Comparison of ENCODE assay signal across 1 cellular context in genomic region chr20:50115591-50116367, GRCh38.
A peak's percentile ranks its signal among the peaks of the same experiment; 100 is the strongest.
TF ChIP-seq lines count a peak whose summit lies in the region.

No MANE protein-coding gene starts in this region.

TF ChIP-seq in HepG2, 621 proteins besides CTCF, POLR2A, EP300 and RAD21 (continued from another document and continues in another):
- TF ChIP-seq ZSCAN5A (CRISPR knock-in tag; IDR thresholded peaks at IDR 0.05; ENCODE audit: borderline replicate concordance) (peak; percentile 31; the same call in 1 of the 2 replicates), ZFY (CRISPR knock-in tag; IDR thresholded peaks at IDR 0.05) (peak; percentile 54; the same call in 1 of the 2 replicates), ELF4 (CRISPR knock-in tag; IDR thresholded peaks at IDR 0.05; ENCODE audit: borderline replicate concordance) (no peak), PHF20 (CRISPR knock-in tag; IDR thresholded peaks at IDR 0.05) (peak; percentile 93), ARID4A (CRISPR knock-in tag; IDR thresholded peaks at IDR 0.05; ENCODE audit: borderline replicate concordance) (peak; percentile 81; the same call in 1 of the 2 replicates), GABPA (IDR thresholded peaks at IDR 0.05; ENCODE audit: low read depth, low read length) (peak; percentile 82), GABPA (CRISPR knock-in tag; IDR thresholded peaks at IDR 0.05; ENCODE audit: low read depth) (peak; percentile 96), CBX5 (CRISPR knock-in tag; IDR thresholded peaks at IDR 0.05; ENCODE audit: borderline replicate concordance) (peak; percentile 33; the same call in 1 of the 2 replicates), THRA (CRISPR knock-in tag; IDR thresholded peaks at IDR 0.05; ENCODE audit: borderline replicate concordance) (no peak), YEATS4 (CRISPR knock-in tag; IDR thresholded peaks at IDR 0.05; ENCODE audit: borderline replicate concordance) (no peak), ZNF296 (CRISPR knock-in tag; conservative IDR thresholded peaks at IDR 0.05) (no peak), ZNF772 (CRISPR knock-in tag; IDR thresholded peaks at IDR 0.05) (no peak; the same call in 1 of the 2 replicates), KDM5B (CRISPR knock-in tag; IDR thresholded peaks at IDR 0.05; ENCODE audit: borderline replicate concordance) (peak; percentile 49; the same call in 1 of the 2 replicates), ERF (CRISPR knock-in tag; IDR thresholded peaks at IDR 0.05) (peak; percentile 94), ZNF256 (CRISPR knock-in tag; conservative IDR thresholded peaks at IDR 0.05) (no peak), ZEB1 (IDR thresholded peaks at IDR 0.05; ENCODE audit: insufficient replicate concordance, low read depth) (no peak), GATAD1 (CRISPR knock-in tag; IDR thresholded peaks at IDR 0.05) (peak; percentile 93), NR2F6 (IDR thresholded peaks at IDR 0.05) (no peak), NR2F6 (CRISPR knock-in tag; IDR thresholded peaks at IDR 0.05) (peak; percentile 48), LRRFIP1 (CRISPR knock-in tag; conservative IDR thresholded peaks at IDR 0.05) (no peak), KLF6 (CRISPR knock-in tag; IDR thresholded peaks at IDR 0.05) (peak; percentile 84), MAX (IDR thresholded peaks at IDR 0.05) (peak; percentile 87), AHDC1 (CRISPR knock-in tag; IDR thresholded peaks at IDR 0.05; ENCODE audit: borderline replicate concordance) (no peak), CBFB (CRISPR knock-in tag; IDR thresholded peaks at IDR 0.05) (no peak), ZNF292 (CRISPR knock-in tag; IDR thresholded peaks at IDR 0.05; ENCODE audit: borderline replicate concordance, low read depth) (peak; percentile 57; the same call in 1 of the 2 replicates), MATR3 (CRISPR knock-in tag; IDR thresholded peaks at IDR 0.05) (no peak), ZNF350 (CRISPR knock-in tag; IDR thresholded peaks at IDR 0.05; ENCODE audit: borderline replicate concordance, low read depth) (peak; percentile 55; the same call in 1 of the 2 replicates), CEBPB (IDR thresholded peaks at IDR 0.05; ENCODE audit: borderline replicate concordance, low read depth, low read length) (no peak), TCF7 (IDR thresholded peaks at IDR 0.05; ENCODE audit: low read depth) (no peak), ZFAT (CRISPR knock-in tag; conservative IDR thresholded peaks at IDR 0.05) (no peak), DDIT3 (CRISPR knock-in tag; IDR thresholded peaks at IDR 0.05) (no peak; the same call in 1 of the 2 replicates), RFXANK (CRISPR knock-in tag; IDR thresholded peaks at IDR 0.05) (0 out of 2 replicates have a peak, but pooled peaks have one; percentile 44), DMAP1 (CRISPR knock-in tag; IDR thresholded peaks at IDR 0.05) (peak; percentile 56), NONO (IDR thresholded peaks at IDR 0.05) (no peak), NONO (CRISPR knock-in tag; conservative IDR thresholded peaks at IDR 0.05) (peak; percentile 71; the same call in 1 of the 2 replicates), AKAP8 (CRISPR knock-in tag; IDR thresholded peaks at IDR 0.05) (0 out of 2 replicates have a peak, but pooled peaks have one; percentile 72), SP140L (CRISPR knock-in tag; IDR thresholded peaks at IDR 0.05; ENCODE audit: borderline replicate concordance) (0 out of 2 replicates have a peak, but pooled peaks have one; percentile 86), ZNF639 (CRISPR knock-in tag; conservative IDR thresholded peaks at IDR 0.05) (peak; percentile 83), HNRNPK (IDR thresholded peaks at IDR 0.05; ENCODE audit: low read depth, low read length, poor library complexity, severe bottlenecking) (no peak), POLR2G (IDR thresholded peaks at IDR 0.05; ENCODE audit: low read depth, low read length) (peak; percentile 96), JUND (CRISPR knock-in tag; IDR thresholded peaks at IDR 0.05) (no peak), ZNF790 (CRISPR knock-in tag; IDR thresholded peaks at IDR 0.05; ENCODE audit: borderline replicate concordance) (no peak), ZNF549 (CRISPR knock-in tag; IDR thresholded peaks at IDR 0.05) (no peak), WIZ (CRISPR knock-in tag; IDR thresholded peaks at IDR 0.05) (peak; percentile 21; the same call in 1 of the 2 replicates), ZNF30 (CRISPR knock-in tag; IDR thresholded peaks at IDR 0.05) (no peak), NFKB2 (CRISPR knock-in tag; IDR thresholded peaks at IDR 0.05; ENCODE audit: borderline replicate concordance) (peak; percentile 62; the same call in 1 of the 2 replicates), CHD2 (IDR thresholded peaks at IDR 0.05; ENCODE audit: low read depth, low read length) (peak; percentile 74), CC2D1A (CRISPR knock-in tag; IDR thresholded peaks at IDR 0.05) (no peak), FOXO1 (CRISPR knock-in tag; IDR thresholded peaks at IDR 0.05) (peak; percentile 82), NR2C2 (CRISPR knock-in tag; IDR thresholded peaks at IDR 0.05; ENCODE audit: borderline replicate concordance) (peak; percentile 94), ZNF331 (CRISPR knock-in tag; IDR thresholded peaks at IDR 0.05) (peak; percentile 81)
